ENCODE assay signal across 12 cellular contexts in the genomic region with DNA sequence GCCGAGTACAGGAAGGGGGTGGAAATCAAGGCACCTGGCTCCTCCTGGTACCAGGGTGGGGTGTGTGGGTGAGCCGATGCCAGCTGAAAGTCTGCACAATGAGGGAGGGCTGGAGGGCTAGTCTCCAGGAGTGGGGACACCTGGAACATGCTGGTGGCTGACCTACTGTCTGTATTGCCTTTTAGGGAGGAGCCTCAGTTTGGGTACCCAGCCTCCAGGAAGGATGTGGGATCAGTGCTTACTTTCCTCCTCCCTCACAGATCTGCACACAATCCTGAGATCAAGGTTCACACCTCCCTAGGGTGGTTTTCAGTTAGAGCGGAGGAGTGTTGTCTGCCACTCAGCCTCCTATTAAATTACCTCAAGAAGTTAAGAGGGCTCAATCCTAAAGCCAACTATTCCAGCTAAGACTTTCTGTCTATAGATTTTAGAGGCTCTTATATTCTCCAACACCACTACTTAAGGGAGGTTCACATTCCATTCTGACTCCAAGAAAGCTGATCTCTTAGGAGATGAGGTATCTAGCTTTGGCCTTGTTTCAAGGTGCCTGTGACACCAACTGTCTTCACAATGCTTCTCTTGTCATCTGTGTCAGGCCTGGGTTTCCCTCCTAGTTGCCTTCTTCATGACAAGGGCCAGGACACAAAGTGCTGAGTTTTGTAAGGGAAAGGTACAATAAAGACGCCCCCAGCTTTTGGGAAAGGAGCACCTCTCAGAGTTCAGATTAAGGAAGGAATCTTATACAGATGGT. TPM values are rescaled to one million over a fixed set of nuclear protein-coding genes. Genes with fewer than 3 reads are reported as not detected.
DNase-seq lines count a peak whose midpoint lies in the region; ATAC-seq, FAIRE-seq and TF ChIP-seq lines count a peak whose summit lies in the region.
"Had no signal": no experiment of that assay in that cellular context is flagged by ENCODE, and none has a peak within 500 bp of the region (broad histone marks: within the 10 kb centered on the region; RNA-seq: fewer than 3 reads in every experiment).

No MANE protein-coding gene starts in this region.

- H3K36me3 ChIP-seq in DND-41 (ENCODE audit: insufficient read depth, low read length) (peaks cover 20% of the 10 kb centered on the region), Loucy (ENCODE audit: insufficient read depth, low read length) (peaks cover 17% of the 10 kb centered on the region)

- H3K9me3 ChIP-seq in DND-41 (ENCODE audit: insufficient read depth, low read length, severe bottlenecking): no peaks in the 10 kb centered on the region
- no peaks in the 10 kb centered on the region for H3K9me3 ChIP-seq in Loucy (ENCODE audit: insufficient read depth, low read depth, low read length)

- no peak for FAIRE-seq in frontal cortex (lab: Jason Lieb, UNC)
- FAIRE-seq: astrocyte, GM12891 had no signal

- no peak overlapping the region for H3K27ac ChIP-seq in DND-41 (ENCODE audit: low read length)

- H2AFZ ChIP-seq in DND-41 (ENCODE audit: low read depth, low read length): no peak overlapping the region
- 0 out of 2 replicates have a peak overlapping the region, but pooled peaks have one; percentile 24 for H2AFZ ChIP-seq in Loucy (ENCODE audit: low read length)

- H3K9me2 ChIP-seq in Loucy (replicated peaks; ENCODE audit: low read depth, low read length): no peaks in the 10 kb centered on the region

- no peak overlapping the region for H3K4me2 ChIP-seq in DND-41 (ENCODE audit: insufficient read depth, low read length)
- H3K4me2 ChIP-seq in Loucy (ENCODE audit: low read depth, low read length, poor library complexity, severe bottlenecking): peak overlapping the region; percentile 75

- H3K27ac Mint-ChIP-seq in activated naive CD8-positive, alpha-beta T cell treated with anti-CD3 and anti-CD28 coated beads, Interleukin-2, amount 10 ng/mL, durations not matched to agents 7 days and 5 days: peak overlapping the region; percentile 84
- H3K27ac Mint-ChIP-seq in natural killer cell treated with Interleukin-12 subunit alpha and Interleukin-12 subunit beta and Interleukin-15 and Interleukin-18, amount 100 ng/mL, for 72 hours: peak overlapping the region; percentile 27 to 55
- H3K27ac Mint-ChIP-seq: HFFc6 had no signal

- peaks cover 24% of the 10 kb centered on the region for H3K4me1 Mint-ChIP-seq in activated naive CD8-positive, alpha-beta T cell treated with anti-CD3 and anti-CD28 coated beads, Interleukin-2, amount 10 ng/mL, durations not matched to agents 7 days and 5 days
- H3K4me1 Mint-ChIP-seq in natural killer cell treated with Interleukin-12 subunit alpha and Interleukin-12 subunit beta and Interleukin-15 and Interleukin-18, amount 100 ng/mL, for 72 hours (ENCODE audit: low read depth in 2 of 2): peaks cover 11 to 21% of the 10 kb centered on the region in 2 donors

- H3K4me3 Mint-ChIP-seq in activated naive CD8-positive, alpha-beta T cell treated with anti-CD3 and anti-CD28 coated beads, Interleukin-2, amount 10 ng/mL, durations not matched to agents 7 days and 5 days: peak overlapping the region; percentile 54
- peak overlapping the region; percentile 47 for H3K4me3 Mint-ChIP-seq in natural killer cell treated with Interleukin-12 subunit alpha and Interleukin-12 subunit beta and Interleukin-15 and Interleukin-18, amount 100 ng/mL, for 72 hours
- H3K4me3 Mint-ChIP-seq: HFFc6 had no signal

- H4K20me1 ChIP-seq in DND-41 (ENCODE audit: insufficient read depth, low read length) (no peaks in the 10 kb centered on the region), Loucy (ENCODE audit: insufficient read depth, low read length, poor library complexity, severe bottlenecking) (no peaks in the 10 kb centered on the region)

- no peaks in the 10 kb centered on the region for H3K27me3 Mint-ChIP-seq in activated naive CD8-positive, alpha-beta T cell treated with anti-CD3 and anti-CD28 coated beads, Interleukin-2, amount 10 ng/mL, durations not matched to agents 7 days and 5 days
- no peaks in the 10 kb centered on the region for H3K27me3 Mint-ChIP-seq in natural killer cell treated with Interleukin-12 subunit alpha and Interleukin-12 subunit beta and Interleukin-15 and Interleukin-18, amount 100 ng/mL, for 72 hours

- H3K9me3 Mint-ChIP-seq in activated naive CD8-positive, alpha-beta T cell treated with anti-CD3 and anti-CD28 coated beads, Interleukin-2, amount 10 ng/mL, durations not matched to agents 7 days and 5 days: no peaks in the 10 kb centered on the region
- no peaks in the 10 kb centered on the region for H3K9me3 Mint-ChIP-seq in natural killer cell treated with Interleukin-12 subunit alpha and Interleukin-12 subunit beta and Interleukin-15 and Interleukin-18, amount 100 ng/mL, for 72 hours
- H3K9me3 Mint-ChIP-seq: HFFc6 had no signal

- peak; percentile 81 for ATAC-seq in DND-41 (ENCODE audit: insufficient read depth, low read depth)
- ATAC-seq in activated naive CD8-positive, alpha-beta T cell treated with anti-CD3 and anti-CD28 coated beads, Interleukin-2, amount 10 ng/mL, durations not matched to agents 7 days and 5 days (ENCODE audit: low read depth): peak; percentile 92
- peak; percentile 77 to 84 for ATAC-seq in natural killer cell treated with Interleukin-12 subunit alpha and Interleukin-12 subunit beta and Interleukin-15 and Interleukin-18, amount 100 ng/mL, for 72 hours

- POLR2A ChIA-PET in activated naive CD8-positive, alpha-beta T cell treated with anti-CD3 and anti-CD28 coated beads, Interleukin-2, amount 10 ng/mL, durations not matched to agents 7 days and 5 days (lab: Charles Lee): interaction anchor here (0.7 to 1.3 kb wide), 2 partner anchors 28 to 48 kb away, joined by 3 to 4 read pairs; partner anchors contain the start of gene UBQLN4

- H3K79me2 ChIP-seq in DND-41 (ENCODE audit: insufficient read depth, low read length) (no peaks in the 10 kb centered on the region), Loucy (ENCODE audit: insufficient read depth, low read length) (no peaks in the 10 kb centered on the region)

- peaks cover 19% of the 10 kb centered on the region for H3K36me3 Mint-ChIP-seq in activated naive CD8-positive, alpha-beta T cell treated with anti-CD3 and anti-CD28 coated beads, Interleukin-2, amount 10 ng/mL, durations not matched to agents 7 days and 5 days
- H3K36me3 Mint-ChIP-seq in natural killer cell treated with Interleukin-12 subunit alpha and Interleukin-12 subunit beta and Interleukin-15 and Interleukin-18, amount 100 ng/mL, for 72 hours: no peaks in the 10 kb centered on the region

- TF ChIP-seq CTCF in DND-41 (IDR thresholded peaks at IDR 0.05; ENCODE audit: borderline replicate concordance, extremely low read depth, low read length, poor library complexity, severe bottlenecking) (no peak), Loucy (conservative IDR thresholded peaks at IDR 0.05; ENCODE audit: low read length) (no peak)

- peaks cover 8% of the 10 kb centered on the region for H3K4me1 ChIP-seq in DND-41 (ENCODE audit: insufficient read depth, low read length)
- peaks cover 23% of the 10 kb centered on the region for H3K4me1 ChIP-seq in Loucy (ENCODE audit: insufficient read depth, low read length, poor library complexity, severe bottlenecking)

- DNase-seq in DND-41: peak; percentile 42
- peak; percentile 52 for DNase-seq in activated naive CD8-positive, alpha-beta T cell treated with anti-CD3 and anti-CD28 coated beads, Interleukin-2, amount 10 ng/mL, durations not matched to agents 7 days and 5 days
- DNase-seq in natural killer cell treated with Interleukin-12 subunit alpha and Interleukin-12 subunit beta and Interleukin-15 and Interleukin-18, amount 100 ng/mL, for 72 hours (ENCODE audit: low spot score): no peak
- no peak for DNase-seq in T1000 (lab: John Stamatoyannopoulos, UW)
- DNase-seq in frontal cortex (ENCODE audit: low spot score in 2 of 2): no peak
- DNase-seq in SIG-M5 treated with dmso at 0.1 percent for 504 hours (lab: John Stamatoyannopoulos, UW; ENCODE audit: unreplicated experiment): no peak
- DNase-seq: HFFc6, NCI-H446, SHP77 treated with DMSO at 0.1 percent for 48 hours had no signal

- no peak overlapping the region for H3K9ac ChIP-seq in DND-41 (ENCODE audit: low read depth, low read length)
- peak overlapping the region; percentile 66 for H3K9ac ChIP-seq in Loucy (ENCODE audit: low read depth, low read length, poor library complexity, severe bottlenecking)

- H3K27me3 ChIP-seq in DND-41 (ENCODE audit: insufficient read depth, low read length, poor library complexity) (no peaks in the 10 kb centered on the region), Loucy (ENCODE audit: insufficient read depth, low read length, poor library complexity, severe bottlenecking) (no peaks in the 10 kb centered on the region)

- no peaks in the 10 kb centered on the region; the same call in 1 of the 2 replicates for H3F3A ChIP-seq in Loucy (ENCODE audit: low read depth)

- no peak overlapping the region for H3K4me3 ChIP-seq in DND-41 (ENCODE audit: low read depth in 1 of 2, low read length in 2 of 2)
- H3K4me3 ChIP-seq in Loucy (ENCODE audit: low read length, poor library complexity, severe bottlenecking): peak overlapping the region; percentile 38

RNA-seq across cellular contexts. Expression of gene SSR2, which starts 15.7 kb away (rescaled TPM):
- total RNA-seq in activated naive CD8-positive, alpha-beta T cell treated with anti-CD3 and anti-CD28 coated beads, Interleukin-2, amount 10 ng/mL, durations not matched to agents 7 days and 5 days: 100 to 1,000 TPM; 204 to 205 TPM
- 100 to 1,000 TPM; 240 to 299 TPM for total RNA-seq in natural killer cell treated with Interleukin-12 subunit alpha and Interleukin-12 subunit beta and Interleukin-15 and Interleukin-18, amount 100 ng/mL, for 72 hours
- 230 TPM for total RNA-seq in frontal cortex

RNA-seq across cellular contexts. Expression of gene ARHGEF2, which starts 26.7 kb away (rescaled TPM):
- 100 to 1,000 TPM; 151 to 155 TPM for total RNA-seq in activated naive CD8-positive, alpha-beta T cell treated with anti-CD3 and anti-CD28 coated beads, Interleukin-2, amount 10 ng/mL, durations not matched to agents 7 days and 5 days
- 100 to 1,000 TPM; 205 to 234 TPM for total RNA-seq in natural killer cell treated with Interleukin-12 subunit alpha and Interleukin-12 subunit beta and Interleukin-15 and Interleukin-18, amount 100 ng/mL, for 72 hours
- 99.5 TPM for total RNA-seq in frontal cortex

RNA-seq across cellular contexts. Expression of gene UBQLN4, which starts 48.6 kb away (rescaled TPM):
- 10 to 100 TPM; 31.9 to 37.9 TPM for total RNA-seq in activated naive CD8-positive, alpha-beta T cell treated with anti-CD3 and anti-CD28 coated beads, Interleukin-2, amount 10 ng/mL, durations not matched to agents 7 days and 5 days
- total RNA-seq in natural killer cell treated with Interleukin-12 subunit alpha and Interleukin-12 subunit beta and Interleukin-15 and Interleukin-18, amount 100 ng/mL, for 72 hours: 10 to 100 TPM; 30.4 to 51.4 TPM
- total RNA-seq in frontal cortex: 28.5 TPM

RNA-seq across cellular contexts. Expression of gene LAMTOR2, which starts 49.6 kb away (rescaled TPM):
- 10 to 100 TPM; 50.9 to 52.6 TPM for total RNA-seq in activated naive CD8-positive, alpha-beta T cell treated with anti-CD3 and anti-CD28 coated beads, Interleukin-2, amount 10 ng/mL, durations not matched to agents 7 days and 5 days
- 10 to 100 TPM; 34.0 to 35.6 TPM for total RNA-seq in natural killer cell treated with Interleukin-12 subunit alpha and Interleukin-12 subunit beta and Interleukin-15 and Interleukin-18, amount 100 ng/mL, for 72 hours
- 36.3 TPM for total RNA-seq in frontal cortex

RNA-seq across cellular contexts. Expression of gene RAB25, which starts 55.9 kb away (rescaled TPM):
- total RNA-seq in activated naive CD8-positive, alpha-beta T cell treated with anti-CD3 and anti-CD28 coated beads, Interleukin-2, amount 10 ng/mL, durations not matched to agents 7 days and 5 days: under 1 TPM; 0.86 to 0.91 TPM
- total RNA-seq in natural killer cell treated with Interleukin-12 subunit alpha and Interleukin-12 subunit beta and Interleukin-15 and Interleukin-18, amount 100 ng/mL, for 72 hours: not detected
- total RNA-seq in frontal cortex: not detected
- total RNA-seq: HFFc6 had no signal

Comparison
In these comparisons a context has a peak if more than half of its experiments do, and no peak if none do; other contexts are left out.
1. DNase-seq: peak in DND-41 (single experiment) and activated naive CD8-positive, alpha-beta T cell treated with anti-CD3 and anti-CD28 coated beads, Interleukin-2, amount 10 ng/mL, durations not matched to agents 7 days and 5 days (single experiment); none in natural killer cell treated with Interleukin-12 subunit alpha and Interleukin-12 subunit beta and Interleukin-15 and Interleukin-18, amount 100 ng/mL, for 72 hours (single experiment), T1000 (single experiment), frontal cortex (0 of 2) and SIG-M5 treated with dmso at 0.1 percent for 504 hours (single experiment).
2. Peak in every context shown above with its lines, with median percentiles within 50 percentile points of each other: ATAC-seq.